Comparison of ENCODE assay signal across 1 cellular context in the genomic region with DNA sequence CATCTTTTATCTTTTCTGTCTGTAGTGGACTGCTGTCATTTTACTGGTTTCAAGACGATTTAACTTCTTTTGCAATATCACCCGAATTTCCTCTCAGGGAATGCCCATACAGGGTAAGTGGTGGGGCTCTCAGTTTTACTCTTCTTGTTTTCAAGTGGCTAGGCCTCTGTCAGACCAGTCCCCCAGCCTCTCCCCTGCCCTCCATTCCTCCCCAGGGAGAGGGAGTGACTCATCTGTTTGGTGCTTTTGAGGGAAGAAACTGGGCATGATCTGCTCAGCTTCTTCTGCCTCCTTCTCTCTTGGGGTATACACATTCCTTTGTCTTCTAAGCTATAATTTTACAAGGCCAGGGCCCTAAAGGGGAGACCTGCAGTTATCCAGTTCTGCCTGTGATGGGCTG.
TF ChIP-seq lines count a peak whose summit lies in the region.

No MANE protein-coding gene starts in this region.

TF ChIP-seq in HCT116, 20 proteins besides CTCF, POLR2A, EP300 and RAD21 (continued from another document):
- TF ChIP-seq ZNF274 (IDR thresholded peaks at IDR 0.05; ENCODE audit: low read depth, low read length), result no peak
- TF ChIP-seq TCF7L2 (IDR thresholded peaks at IDR 0.05; ENCODE audit: borderline replicate concordance, extremely low read depth, insufficient read depth, insufficient read length), result no peak
- TF ChIP-seq MAX (IDR thresholded peaks at IDR 0.05), result no peak
- no peak for TF ChIP-seq EZH2phosphoT487 (IDR thresholded peaks at IDR 0.05; ENCODE audit: borderline replicate concordance)
TF ChIP-seq in HCT116: peak in this region for 1.
